In the genomic region with DNA sequence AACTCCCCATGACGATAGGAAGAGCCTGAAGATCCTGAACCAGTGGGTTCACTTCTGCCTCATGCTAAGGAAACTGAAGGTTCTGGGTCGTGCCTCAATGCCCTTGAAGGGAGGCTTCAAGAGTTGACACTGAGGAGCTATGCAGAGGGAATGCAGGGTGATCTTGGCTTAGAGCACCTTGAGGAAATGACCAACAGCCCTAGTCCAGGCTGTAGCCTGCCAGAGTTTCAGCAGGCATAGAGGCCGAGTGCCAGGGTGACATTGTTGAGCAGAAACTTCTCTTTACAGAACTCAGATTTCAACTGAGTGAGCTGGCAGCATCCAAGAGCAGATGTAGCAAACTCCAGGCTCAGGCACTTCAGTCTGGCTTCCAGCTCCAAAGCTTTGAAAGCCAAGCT, we compare ENCODE assay signal across 11 cellular contexts. TPM values are rescaled to one million over a fixed set of nuclear protein-coding genes. Genes with fewer than 3 reads are reported as not detected.
DNase-seq lines count a peak whose midpoint lies in the region; ATAC-seq, FAIRE-seq and TF ChIP-seq lines count a peak whose summit lies in the region.
"Had no signal": no experiment of that assay in that cellular context is flagged by ENCODE, and none has a peak within 500 bp of the region (broad histone marks: within the 10 kb centered on the region; RNA-seq: fewer than 3 reads in every experiment).

No MANE protein-coding gene starts in this region.

- TF ChIP-seq CTCF in liver (IDR thresholded peaks at IDR 0.05; ENCODE audit: low read depth, low read length, missing input control) (no peak), gastroesophageal sphincter (IDR thresholded peaks at IDR 0.05) (no peak)

- ATAC-seq in gastroesophageal sphincter (no peak), HG02678 (IDR thresholded peaks at IDR 0.05; ENCODE audit: unreplicated experiment) (no peak)
- ATAC-seq: Panc1 had no signal

- WGBS in liver: 16% methylated on average over 3 of the region's 3 CpGs
- 63% methylated on average over 3 of the region's 3 CpGs; no CpG with 5 or more reads in 1 of the 2 donors for WGBS in gastroesophageal sphincter (ENCODE audit: low coverage in 1 of 2), 2 donors

- H3K36me3 ChIP-seq in liver (ENCODE audit: control insufficient read depth in 4 of 4, insufficient read depth in 3 of 4, low read depth in 1 of 4, low read length in 3 of 4) (no peaks in the 10 kb centered on the region), gastroesophageal sphincter (no peaks in the 10 kb centered on the region)

- TF ChIP-seq RAD21 in liver (IDR thresholded peaks at IDR 0.05): peak in 1 of 2 donors; percentile 3

- H3K27me3 ChIP-seq in liver (ENCODE audit: control insufficient read depth in 4 of 4, insufficient read depth in 4 of 4, low read length in 3 of 4) (no peaks in the 10 kb centered on the region), gastroesophageal sphincter (no peaks in the 10 kb centered on the region)

- DNase-seq in NCI-H2196 (lab: John Stamatoyannopoulos, UW; ENCODE audit: unreplicated experiment) (peak; percentile 16), dermis blood vessel endothelial cell (peak; percentile 10), superior temporal gyrus (ENCODE audit: extremely low spot score) (peak; percentile 23), H54 (ENCODE audit: insufficient read length, low spot score) (no peak)
- DNase-seq: activated T-cell treated with anti-CD3 and anti-CD28 coated beads, Interleukin-2, amount 50 U/mL, for 48 hours; foreskin melanocyte; NCI-H2171 had no signal

- TF ChIP-seq POLR2A in H54 (IDR thresholded peaks at IDR 0.05; ENCODE audit: low read depth, low read length) (no peak), gastroesophageal sphincter (IDR thresholded peaks at IDR 0.05) (no peak)

- no peak for TF ChIP-seq EP300 in gastroesophageal sphincter (IDR thresholded peaks at IDR 0.05)

- peak overlapping the region; percentile 84 to 97 for H3K27ac ChIP-seq in liver (ENCODE audit: low read depth in 1 of 2, low read length in 2 of 2)
- H3K27ac ChIP-seq in gastroesophageal sphincter: no peak overlapping the region

- H3K9ac ChIP-seq in liver (ENCODE audit: low read depth in 1 of 2, low read length in 2 of 2): peak overlapping the region in 1 of 2 donors; percentile 59

- no peaks in the 10 kb centered on the region for H3K9me3 ChIP-seq in liver (ENCODE audit: control insufficient read depth in 4 of 4, low read length in 3 of 4)
- H3K9me3 ChIP-seq in gastroesophageal sphincter: no peaks in the 10 kb centered on the region

- H3K4me3 ChIP-seq in liver (ENCODE audit: low read depth in 1 of 3, low read length in 3 of 3) (peak overlapping the region in 1 of 3 donors; percentile 19), gastroesophageal sphincter (no peak overlapping the region)

- H3K4me1 ChIP-seq in liver (ENCODE audit: control insufficient read depth in 4 of 4, insufficient read depth in 4 of 4, low read length in 3 of 4) (peaks cover 0 to 11% (median 5%) of the 10 kb centered on the region in 4 donors), gastroesophageal sphincter (no peaks in the 10 kb centered on the region)

- FAIRE-seq in H54 (lab: Jason Lieb, UNC): no peak

TF ChIP-seq in liver, 16 proteins besides CTCF, POLR2A, EP300 and RAD21:
- no peak for TF ChIP-seq NR2F2 (IDR thresholded peaks at IDR 0.05)
- TF ChIP-seq, protein P1, sequence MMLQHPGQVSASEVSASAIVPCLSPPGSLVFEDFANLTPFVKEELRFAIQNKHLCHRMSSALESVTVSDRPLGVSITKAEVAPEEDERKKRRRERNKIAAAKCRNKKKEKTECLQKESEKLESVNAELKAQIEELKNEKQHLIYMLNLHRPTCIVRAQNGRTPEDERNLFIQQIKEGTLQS (IDR thresholded peaks at IDR 0.05): no peak
- no peak for TF ChIP-seq EGR1 (IDR thresholded peaks at IDR 0.05; ENCODE audit: low read depth in 2 of 2)
- TF ChIP-seq, protein P2, sequence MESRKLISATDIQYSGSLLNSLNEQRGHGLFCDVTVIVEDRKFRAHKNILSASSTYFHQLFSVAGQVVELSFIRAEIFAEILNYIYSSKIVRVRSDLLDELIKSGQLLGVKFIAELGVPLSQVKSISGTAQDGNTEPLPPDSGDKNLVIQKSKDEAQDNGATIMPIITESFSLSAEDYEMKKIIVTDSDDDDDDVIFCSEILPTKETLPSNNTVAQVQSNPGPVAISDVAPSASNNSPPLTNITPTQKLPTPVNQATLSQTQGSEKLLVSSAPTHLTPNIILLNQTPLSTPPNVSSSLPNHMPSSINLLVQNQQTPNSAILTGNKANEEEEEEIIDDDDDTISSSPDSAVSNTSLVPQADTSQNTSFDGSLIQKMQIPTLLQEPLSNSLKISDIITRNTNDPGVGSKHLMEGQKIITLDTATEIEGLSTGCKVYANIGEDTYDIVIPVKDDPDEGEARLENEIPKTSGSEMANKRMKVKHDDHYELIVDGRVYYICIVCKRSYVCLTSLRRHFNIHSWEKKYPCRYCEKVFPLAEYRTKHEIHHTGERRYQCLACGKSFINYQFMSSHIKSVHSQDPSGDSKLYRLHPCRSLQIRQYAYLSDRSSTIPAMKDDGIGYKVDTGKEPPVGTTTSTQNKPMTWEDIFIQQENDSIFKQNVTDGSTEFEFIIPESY (IDR thresholded peaks at IDR 0.05): peak; percentile 20
- TF ChIP-seq TAF1 (conservative IDR thresholded peaks at IDR 0.05): peak; percentile 28
- TF ChIP-seq, protein P3, sequence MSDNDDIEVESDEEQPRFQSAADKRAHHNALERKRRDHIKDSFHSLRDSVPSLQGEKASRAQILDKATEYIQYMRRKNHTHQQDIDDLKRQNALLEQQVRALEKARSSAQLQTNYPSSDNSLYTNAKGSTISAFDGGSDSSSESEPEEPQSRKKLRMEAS (IDR thresholded peaks at IDR 0.05): no peak
- no peak for TF ChIP-seq FOXA1 (IDR thresholded peaks at IDR 0.05)
- peak in 1 of 2 donors; percentile 7 for TF ChIP-seq JUND (IDR thresholded peaks at IDR 0.05)
- TF ChIP-seq, protein P4, sequence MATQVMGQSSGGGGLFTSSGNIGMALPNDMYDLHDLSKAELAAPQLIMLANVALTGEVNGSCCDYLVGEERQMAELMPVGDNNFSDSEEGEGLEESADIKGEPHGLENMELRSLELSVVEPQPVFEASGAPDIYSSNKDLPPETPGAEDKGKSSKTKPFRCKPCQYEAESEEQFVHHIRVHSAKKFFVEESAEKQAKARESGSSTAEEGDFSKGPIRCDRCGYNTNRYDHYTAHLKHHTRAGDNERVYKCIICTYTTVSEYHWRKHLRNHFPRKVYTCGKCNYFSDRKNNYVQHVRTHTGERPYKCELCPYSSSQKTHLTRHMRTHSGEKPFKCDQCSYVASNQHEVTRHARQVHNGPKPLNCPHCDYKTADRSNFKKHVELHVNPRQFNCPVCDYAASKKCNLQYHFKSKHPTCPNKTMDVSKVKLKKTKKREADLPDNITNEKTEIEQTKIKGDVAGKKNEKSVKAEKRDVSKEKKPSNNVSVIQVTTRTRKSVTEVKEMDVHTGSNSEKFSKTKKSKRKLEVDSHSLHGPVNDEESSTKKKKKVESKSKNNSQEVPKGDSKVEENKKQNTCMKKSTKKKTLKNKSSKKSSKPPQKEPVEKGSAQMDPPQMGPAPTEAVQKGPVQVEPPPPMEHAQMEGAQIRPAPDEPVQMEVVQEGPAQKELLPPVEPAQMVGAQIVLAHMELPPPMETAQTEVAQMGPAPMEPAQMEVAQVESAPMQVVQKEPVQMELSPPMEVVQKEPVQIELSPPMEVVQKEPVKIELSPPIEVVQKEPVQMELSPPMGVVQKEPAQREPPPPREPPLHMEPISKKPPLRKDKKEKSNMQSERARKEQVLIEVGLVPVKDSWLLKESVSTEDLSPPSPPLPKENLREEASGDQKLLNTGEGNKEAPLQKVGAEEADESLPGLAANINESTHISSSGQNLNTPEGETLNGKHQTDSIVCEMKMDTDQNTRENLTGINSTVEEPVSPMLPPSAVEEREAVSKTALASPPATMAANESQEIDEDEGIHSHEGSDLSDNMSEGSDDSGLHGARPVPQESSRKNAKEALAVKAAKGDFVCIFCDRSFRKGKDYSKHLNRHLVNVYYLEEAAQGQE (IDR thresholded peaks at IDR 0.05): peak; percentile 18
- no peak for TF ChIP-seq GABPA (IDR thresholded peaks at IDR 0.05 in 1 of 2, conservative IDR thresholded peaks at IDR 0.05 in 1 of 2)
- no peak for TF ChIP-seq FOXA2 (IDR thresholded peaks at IDR 0.05)
- TF ChIP-seq RXRA (IDR thresholded peaks at IDR 0.05): peak in 1 of 2 donors; percentile 33
- TF ChIP-seq HNF4A (conservative IDR thresholded peaks at IDR 0.05): no peak
- TF ChIP-seq YY1 (IDR thresholded peaks at IDR 0.05): peak; percentile 41
- TF ChIP-seq SP1 (IDR thresholded peaks at IDR 0.05): no peak
- no peak for TF ChIP-seq HNF4G (IDR thresholded peaks at IDR 0.05)

RNA-seq across cellular contexts. Expression of a gene that starts 23.1 kb away (rescaled TPM):
- total RNA-seq in dermis blood vessel endothelial cell (171 and 319 TPM in 2 replicates), liver (100 to 1,000 TPM in 1 of 2 donors, 10 to 100 TPM in 1; 78.4 to 112 TPM), gastroesophageal sphincter (100 to 1,000 TPM in 3 of 4 donors, 10 to 100 TPM in 1; 94.5 to 132 (median 115) TPM)
- 10 to 100 TPM; 19.5 to 34.6 TPM for polyA plus RNA-seq in liver

Comparison
In these comparisons a context has a peak if more than half of its experiments do, and no peak if none do; other contexts are left out.
1. H3K27ac ChIP-seq: peak in liver (2 of 2); none in gastroesophageal sphincter (0 of 4).